In genomic region chr2:131094655-131095281, GRCh38 we compare ENCODE assay signal across 10 cellular contexts. TPM values are rescaled to one million over a fixed set of nuclear protein-coding genes. Genes with fewer than 3 reads are reported as not detected.
DNase-seq lines count a peak whose midpoint lies in the region; ATAC-seq and TF ChIP-seq lines count a peak whose summit lies in the region.
"Had no signal": no experiment of that assay in that cellular context is flagged by ENCODE, and none has a peak within 500 bp of the region (broad histone marks: within the 10 kb centered on the region; RNA-seq: fewer than 3 reads in every experiment).

No MANE protein-coding gene starts in this region.

- H3K36me3 Mint-ChIP-seq in CD4-positive, alpha-beta memory T cell: peaks cover 0 to 13% of the 10 kb centered on the region in 2 donors
- peaks cover 8% of the 10 kb centered on the region for H3K36me3 Mint-ChIP-seq in activated B cell treated with CpG ODN at 0.5 μM for 24 hours (ENCODE audit: low read depth)

- H3K9me3 ChIP-seq in CD4-positive, alpha-beta memory T cell (ENCODE audit: control insufficient read depth in 1 of 2, low read length in 2 of 2): no peaks in the 10 kb centered on the region
- H3K9me3 ChIP-seq in liver (ENCODE audit: control insufficient read depth in 4 of 4, low read length in 3 of 4): no peaks in the 10 kb centered on the region

- peak overlapping the region in 7 of 8 donors; percentile 27 to 99 (median 90) for H3K4me3 Mint-ChIP-seq in CD4-positive, alpha-beta memory T cell
- peak overlapping the region; percentile 97 for H3K4me3 Mint-ChIP-seq in activated B cell treated with CpG ODN at 0.5 μM for 24 hours

- DNase-seq in CD4-positive, alpha-beta memory T cell: no peak
- DNase-seq in G401 (ENCODE audit: low spot score) (peak; percentile 11), activated B cell treated with CpG ODN at 0.5 μM for 24 hours (no peak), GOT3 (lab: John Stamatoyannopoulos, UW) (no peak)
- DNase-seq: activated CD4-positive, alpha-beta T cell treated with anti-CD3 and anti-CD28 coated beads, Interleukin-2, amount 50 U/mL, for 4 hours; dorsolateral prefrontal cortex had no signal

- TF ChIP-seq CTCF in activated B cell treated with CpG ODN at 0.5 μM for 24 hours (IDR thresholded peaks at IDR 0.05) (no peak), liver (IDR thresholded peaks at IDR 0.05; ENCODE audit: low read depth, low read length, missing input control) (no peak)

- H3K36me3 ChIP-seq in CD4-positive, alpha-beta memory T cell (ENCODE audit: insufficient read depth, low read length): no peaks in the 10 kb centered on the region
- H3K36me3 ChIP-seq in liver (ENCODE audit: control insufficient read depth in 4 of 4, insufficient read depth in 3 of 4, low read depth in 1 of 4, low read length in 3 of 4): no peaks in the 10 kb centered on the region

- CTCF ChIA-PET in CD4-positive, alpha-beta memory T cell (lab: Charles Lee; ENCODE audit: partially characterized antibody): interaction anchor here (0.9 to 4.2 kb wide), 3 partner anchors 9 to 579 kb away, joined by 3 to 28 read pairs (median 3); partner anchors contain the start of gene PLEKHB2
- CTCF ChIA-PET in activated B cell treated with CpG ODN at 0.5 μM for 24 hours (lab: Charles Lee): interaction anchor here (1.1 kb wide), 1 partner anchor 10 kb away, joined by 3 read pairs; the partner anchor contains the start of gene PLEKHB2

- H3K9ac ChIP-seq in liver (ENCODE audit: low read depth in 1 of 2, low read length in 2 of 2): peak overlapping the region in 1 of 2 donors; percentile 53

- intact Hi-C loops in CD4-positive, alpha-beta memory T cell (cut with micrococcal nuclease): loop anchor here (5.0 kb wide), 1 partner anchor 398 kb away; the partner anchor contains the start of gene MZT2A
- intact Hi-C loops in activated B cell treated with CpG ODN at 0.5 μM for 24 hours (cut with micrococcal nuclease): loop anchor here (5.0 kb wide), 1 partner anchor 267 kb away; no protein-coding TSS in a partner anchor

- no peaks in the 10 kb centered on the region for H3K27me3 ChIP-seq in CD4-positive, alpha-beta memory T cell (ENCODE audit: insufficient read depth, low read length)
- H3K27me3 ChIP-seq in liver (ENCODE audit: control insufficient read depth in 4 of 4, insufficient read depth in 4 of 4, low read length in 3 of 4): no peaks in the 10 kb centered on the region
- H3K27me3 ChIP-seq: dorsolateral prefrontal cortex had no signal

- no peak overlapping the region for H3K4me3 ChIP-seq in CD4-positive, alpha-beta memory T cell (ENCODE audit: low read length in 2 of 2)
- peak overlapping the region in 2 of 3 donors; percentile 72 to 88 for H3K4me3 ChIP-seq in liver (ENCODE audit: low read depth in 1 of 3, low read length in 3 of 3)

- no peak overlapping the region for H3K27ac ChIP-seq in CD4-positive, alpha-beta memory T cell (ENCODE audit: low read depth, low read length)
- H3K27ac ChIP-seq in liver (ENCODE audit: low read depth in 1 of 2, low read length in 2 of 2): peak overlapping the region; percentile 88 to 96

- TF ChIP-seq RAD21 in liver (IDR thresholded peaks at IDR 0.05): no peak

- in situ Hi-C loops in G401 (cut with HindIII; ENCODE audit: low sequenced_read_pairs): no loop called here

- H3K4me1 Mint-ChIP-seq in CD4-positive, alpha-beta memory T cell: peaks cover 9 to 29% (median 15%) of the 10 kb centered on the region in 4 donors
- H3K4me1 Mint-ChIP-seq in activated B cell treated with CpG ODN at 0.5 μM for 24 hours: peaks cover 20% of the 10 kb centered on the region

- peaks cover 22% of the 10 kb centered on the region for H3K4me1 ChIP-seq in CD4-positive, alpha-beta memory T cell (ENCODE audit: insufficient read depth, low read length)
- H3K4me1 ChIP-seq in liver (ENCODE audit: control insufficient read depth in 4 of 4, insufficient read depth in 4 of 4, low read length in 3 of 4): peaks cover 5 to 23% (median 10%) of the 10 kb centered on the region in 4 donors

- POLR2A ChIA-PET in CD4-positive, alpha-beta memory T cell (lab: Charles Lee; ENCODE audit: partially characterized antibody): interaction anchor here (4.0 kb wide), 1 partner anchor 10 kb away, joined by 99 read pairs; the partner anchor contains the start of gene PLEKHB2
- POLR2A ChIA-PET in activated B cell treated with CpG ODN at 0.5 μM for 24 hours (lab: Charles Lee): interaction anchor here (3.5 kb wide), 1 partner anchor 10 kb away, joined by 82 read pairs; the partner anchor contains the start of gene PLEKHB2

- H3K27me3 Mint-ChIP-seq in CD4-positive, alpha-beta memory T cell: no peaks in the 10 kb centered on the region
- no peaks in the 10 kb centered on the region for H3K27me3 Mint-ChIP-seq in activated B cell treated with CpG ODN at 0.5 μM for 24 hours

- ATAC-seq in activated B cell treated with CpG ODN at 0.5 μM for 24 hours (ENCODE audit: low read depth): no peak
- no peak for ATAC-seq in HG03354 (IDR thresholded peaks at IDR 0.05; ENCODE audit: poor library complexity, severe bottlenecking, unreplicated experiment)
- no peak for ATAC-seq in HG03159 (IDR thresholded peaks at IDR 0.05; ENCODE audit: unreplicated experiment)
- ATAC-seq in GM19328 (IDR thresholded peaks at IDR 0.05; ENCODE audit: unreplicated experiment): no peak

- peak overlapping the region in 6 of 7 donors; percentile 5 to 95 (median 62) for H3K27ac Mint-ChIP-seq in CD4-positive, alpha-beta memory T cell
- H3K27ac Mint-ChIP-seq in activated B cell treated with CpG ODN at 0.5 μM for 24 hours: peak overlapping the region; percentile 41

- no peaks in the 10 kb centered on the region for H3K9me3 Mint-ChIP-seq in CD4-positive, alpha-beta memory T cell
- H3K9me3 Mint-ChIP-seq in activated B cell treated with CpG ODN at 0.5 μM for 24 hours: no peaks in the 10 kb centered on the region

- WGBS in liver: 32% methylated on average over 9 of the region's 9 CpGs

TF ChIP-seq in liver, 16 proteins besides CTCF, POLR2A, EP300 and RAD21:
- TF ChIP-seq FOXA2 (IDR thresholded peaks at IDR 0.05): no peak

RNA-seq across cellular contexts. Expression of gene FAM168B, which starts 1.5 kb away (rescaled TPM):
- total RNA-seq in CD4-positive, alpha-beta memory T cell: 10 to 100 TPM; 79.4 to 81.0 TPM
- polyA plus RNA-seq in CD4-positive, alpha-beta memory T cell: 10 to 100 TPM; 17.4 to 37.2 TPM
- 83.2 and 92.2 TPM in 2 replicates for total RNA-seq in G401 (2014; rRNA removed; shearing (Covaris generic))
- total RNA-seq in activated B cell treated with CpG ODN at 0.5 μM for 24 hours (59.9 and 62.5 TPM in 2 replicates), liver (10 to 100 TPM; 32.4 to 62.3 TPM)
- polyA plus RNA-seq in liver: 10 to 100 TPM; 13.9 to 29.3 TPM

RNA-seq across cellular contexts. Expression of gene PLEKHB2, which starts 10.4 kb away (rescaled TPM):
- total RNA-seq in CD4-positive, alpha-beta memory T cell: 10 to 100 TPM; 45.5 to 48.3 TPM
- 10 to 100 TPM; 70.3 to 84.2 TPM for polyA plus RNA-seq in CD4-positive, alpha-beta memory T cell
- 84.1 and 96.6 TPM in 2 replicates for total RNA-seq in G401 (2014; rRNA removed; shearing (Covaris generic))
- total RNA-seq in activated B cell treated with CpG ODN at 0.5 μM for 24 hours (32.3 and 33.6 TPM in 2 replicates), liver (10 to 100 TPM; 26.6 to 34.9 TPM)
- polyA plus RNA-seq in liver: 10 to 100 TPM in 1 of 2 donors, 1 to 10 TPM in 1; 8.6 to 11.0 TPM

Comparison
In these comparisons a context has a peak if more than half of its experiments do, and no peak if none do; other contexts are left out.
1. H3K4me3 ChIP-seq: peak in liver (2 of 3); none in CD4-positive, alpha-beta memory T cell (0 of 2).